1 cellular context compared by ENCODE assay signal in the genomic region with DNA sequence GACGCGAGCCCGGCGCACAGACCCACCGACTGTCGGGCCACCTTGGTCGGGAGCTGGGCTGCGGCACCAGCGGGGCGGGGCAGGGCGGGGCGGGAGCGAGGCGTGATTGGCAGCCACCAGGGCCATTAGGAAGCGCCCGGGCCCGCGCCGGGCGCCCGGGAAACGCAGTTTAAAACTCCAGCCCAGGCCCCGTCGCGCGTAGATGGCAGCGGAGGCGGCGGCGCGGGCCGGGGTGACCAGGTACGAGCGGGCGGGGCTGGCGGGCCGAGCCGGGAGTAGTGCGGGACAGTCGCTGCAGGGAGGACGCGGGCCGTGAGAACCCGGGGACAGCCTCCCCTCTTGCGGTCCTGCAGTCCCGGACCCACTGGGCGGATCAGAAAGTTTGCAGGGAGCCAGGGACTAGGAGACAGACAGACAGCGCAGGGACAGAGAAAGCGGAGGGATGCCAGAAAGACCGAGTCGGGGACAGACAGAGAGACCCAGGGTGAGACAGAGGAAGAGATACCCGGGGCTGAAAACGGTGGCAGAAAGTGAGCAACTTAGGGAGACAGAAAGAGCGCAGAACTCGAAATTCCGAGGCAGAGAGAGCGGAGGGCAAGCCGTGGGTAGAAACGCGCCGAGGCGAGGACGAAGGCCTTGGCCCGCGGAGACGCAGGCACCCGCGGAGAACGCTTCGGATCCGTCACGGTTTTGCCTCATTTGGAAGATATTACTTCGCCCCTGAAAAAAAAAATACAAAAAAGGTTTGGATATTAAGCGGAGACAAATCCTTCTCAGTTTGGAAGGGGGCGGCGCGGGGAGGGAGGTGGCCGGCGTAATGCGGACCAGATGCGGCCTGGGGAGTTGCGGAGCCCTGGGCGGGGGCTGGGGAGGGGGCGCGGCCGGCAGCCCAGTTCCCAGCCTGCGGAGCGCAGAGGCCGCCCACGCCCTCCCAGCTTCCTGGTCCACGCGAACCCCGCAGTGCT.
A peak's percentile ranks its signal among the peaks of the same experiment; 100 is the strongest.
TF ChIP-seq lines count a peak whose summit lies in the region.

A gene (plus strand): TSS at position 199 of the 965 bp plus-strand sequence. CDS start 17,175 bp downstream, outside the sequence.

TF ChIP-seq in H1, 55 proteins besides CTCF, POLR2A, EP300 and RAD21:
- peak; percentile 17 for TF ChIP-seq ASH2L (IDR thresholded peaks at IDR 0.05; ENCODE audit: low read length)
- TF ChIP-seq KDM1A (IDR thresholded peaks at IDR 0.05; ENCODE audit: borderline replicate concordance, low read length): no peak
- TF ChIP-seq SP2 (IDR thresholded peaks at IDR 0.05; ENCODE audit: low read length): peak; percentile 39; the same call in 1 of the 2 replicates
- peak; percentile 52 for TF ChIP-seq KDM4A (IDR thresholded peaks at IDR 0.05; ENCODE audit: low read depth, low read length, severe bottlenecking)
- no peak for TF ChIP-seq GTF2F1 (IDR thresholded peaks at IDR 0.05; ENCODE audit: borderline replicate concordance, low read depth, low read length)
- TF ChIP-seq, protein P1, sequence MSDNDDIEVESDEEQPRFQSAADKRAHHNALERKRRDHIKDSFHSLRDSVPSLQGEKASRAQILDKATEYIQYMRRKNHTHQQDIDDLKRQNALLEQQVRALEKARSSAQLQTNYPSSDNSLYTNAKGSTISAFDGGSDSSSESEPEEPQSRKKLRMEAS (IDR thresholded peaks at IDR 0.05): no peak
- peak; percentile 89 for TF ChIP-seq CREB1 (IDR thresholded peaks at IDR 0.05)
- 0 out of 2 replicates have a peak, but pooled peaks have one; percentile 22 for TF ChIP-seq RBBP5 (IDR thresholded peaks at IDR 0.05; ENCODE audit: borderline replicate concordance, low read depth, low read length)
- peak; percentile 26; the same call in 1 of the 2 replicates for TF ChIP-seq TAF1 (IDR thresholded peaks at IDR 0.05; ENCODE audit: low read depth, low read length)
- TF ChIP-seq CHD2 (IDR thresholded peaks at IDR 0.05; ENCODE audit: low read length): peak; percentile 51; the same call in 1 of the 2 replicates
- peak; percentile 75; the same call in 1 of the 2 replicates for TF ChIP-seq SP1 (IDR thresholded peaks at IDR 0.05; ENCODE audit: low read depth, low read length)
- no peak for TF ChIP-seq SP4 (IDR thresholded peaks at IDR 0.05; ENCODE audit: low read length)
